Comparison of ENCODE assay signal across 10 cellular contexts in genomic region chr2:108182489-108182888, GRCh38. TPM values are rescaled to one million over a fixed set of nuclear protein-coding genes. Genes with fewer than 3 reads are reported as not detected.
DNase-seq lines count a peak whose midpoint lies in the region; ATAC-seq, FAIRE-seq and TF ChIP-seq lines count a peak whose summit lies in the region.
"Had no signal": no experiment of that assay in that cellular context is flagged by ENCODE, and none has a peak within 500 bp of the region (broad histone marks: within the 10 kb centered on the region; RNA-seq: fewer than 3 reads in every experiment).

No MANE protein-coding gene starts in this region.

- H3K36me3 ChIP-seq in OCI-LY7 (ENCODE audit: insufficient read depth, low read length) (no peaks in the 10 kb centered on the region), left lung (no peaks in the 10 kb centered on the region)
- H3K36me3 ChIP-seq: spleen had no signal

- H3K27me3 ChIP-seq in left lung = no peaks in the 10 kb centered on the region

- H3K4me1 ChIP-seq in OCI-LY7 (ENCODE audit: insufficient read depth, low read length, poor library complexity, severe bottlenecking) = no peaks in the 10 kb centered on the region
- H3K4me1 ChIP-seq in left lung = no peaks in the 10 kb centered on the region
- H3K4me1 ChIP-seq: spleen had no signal

- intact Hi-C loops in OCI-LY7 (cut with micrococcal nuclease; ENCODE audit: unreplicated experiment) = no loop called here
- intact Hi-C loops in left lung (cut with DNase I) = no loop called here

- H2AFZ ChIP-seq in OCI-LY7 (ENCODE audit: low read length) = no peak overlapping the region

- CTCF ChIA-PET in OCI-LY7 (lab: Charles Lee; ENCODE audit: unreplicated experiment) = interaction anchor here (0.6 kb wide), 1 partner anchor 143 kb away, joined by 3 read pairs; no protein-coding TSS in a partner anchor

- no peaks in the 10 kb centered on the region for H3K9me3 ChIP-seq in OCI-LY7 (ENCODE audit: low read length)
- no peaks in the 10 kb centered on the region for H3K9me3 ChIP-seq in left lung
- H3K9me3 ChIP-seq: spleen had no signal

- H3K9me2 ChIP-seq in OCI-LY7 (ENCODE audit: insufficient read depth, low read length) = no peaks in the 10 kb centered on the region

- no peaks in the 10 kb centered on the region for H3K79me2 ChIP-seq in OCI-LY7 (ENCODE audit: insufficient read depth, low read depth, low read length)

- H3K27ac ChIP-seq in C4-2B = no peak overlapping the region
- H3K27ac ChIP-seq in OCI-LY7 (ENCODE audit: low read depth, low read length, poor library complexity, severe bottlenecking) = no peak overlapping the region
- H3K27ac ChIP-seq in left lung = no peak overlapping the region
- H3K27ac ChIP-seq: spleen had no signal

- H3K4me2 ChIP-seq in OCI-LY7 (ENCODE audit: low read length) = no peak overlapping the region

- FAIRE-seq in RCC 7860 (lab: Jason Lieb, UNC) = no peak

- TF ChIP-seq CTCF in C4-2B (conservative IDR thresholded peaks at IDR 0.05) = peak; percentile 54
- TF ChIP-seq CTCF in OCI-LY7 (conservative IDR thresholded peaks at IDR 0.05; ENCODE audit: low read length) = peak; percentile 53
- TF ChIP-seq CTCF in epithelial cell of proximal tubule (conservative IDR thresholded peaks at IDR 0.05; ENCODE audit: low read depth, low read length) = peak; percentile 37
- no peak for TF ChIP-seq CTCF in left lung (IDR thresholded peaks at IDR 0.05)

- POLR2A ChIA-PET in OCI-LY7 (lab: Charles Lee) = no interaction called here

- BruUV-seq in OCI-LY7 (replicated peaks; lab: Mats Ljungman, UMichigan) = no TSS peak

- DNase-seq in OCI-LY7 (ENCODE audit: low spot score) (no peak), epithelial cell of proximal tubule (ENCODE audit: low read depth) (no peak), left lung (no peak), RCC 7860 (ENCODE audit: low spot score) (no peak)
- no peak for DNase-seq in activated T-cell treated with anti-CD3 and anti-CD28 coated beads, Interleukin-2, amount 50 U/mL, for 48 hours
- DNase-seq: spleen had no signal

- H3K4me3 ChIP-seq in OCI-LY7 (ENCODE audit: low read depth, low read length, poor library complexity, severe bottlenecking) (no peak overlapping the region), epithelial cell of proximal tubule (ENCODE audit: low read depth, low read length) (no peak overlapping the region), left lung (no peak overlapping the region)
- H3K4me3 ChIP-seq: spleen had no signal

- H4K20me1 ChIP-seq in OCI-LY7 (ENCODE audit: insufficient read depth, low read length) = no peaks in the 10 kb centered on the region

- ATAC-seq in GM18868 (IDR thresholded peaks at IDR 0.05; ENCODE audit: unreplicated experiment) (peak; percentile 46), GM21390 (IDR thresholded peaks at IDR 0.05; ENCODE audit: unreplicated experiment) (no peak), left lung (no peak)

RNA-seq across cellular contexts. Expression of gene SULT1C3, which starts 57.3 kb away (rescaled TPM):
- not detected in 2 replicates for total RNA-seq in OCI-LY7 (2014; rRNA removed; shearing (Covaris generic))
- not detected in 2 replicates for total RNA-seq in OCI-LY7 (2022)
- total RNA-seq in epithelial cell of proximal tubule = not detected in 2 replicates
- not detected for total RNA-seq in left lung
- total RNA-seq: spleen, ureter had no signal

Comparison
In these comparisons a context has a peak if more than half of its experiments do, and no peak if none do; other contexts are left out.
1. CTCF ChIP-seq: peak in C4-2B (single experiment), OCI-LY7 (single experiment) and epithelial cell of proximal tubule (single experiment); none in left lung (0 of 2).